Comparison of ENCODE assay signal across 13 cellular contexts in genomic region chr5:74625742-74626241, GRCh38. TPM values are rescaled to one million over a fixed set of nuclear protein-coding genes. Genes with fewer than 3 reads are reported as not detected.
A peak's percentile ranks its signal among the peaks of the same experiment; 100 is the strongest.
DNase-seq lines count a peak whose midpoint lies in the region; ATAC-seq, FAIRE-seq and TF ChIP-seq lines count a peak whose summit lies in the region.
"Had no signal": no experiment of that assay in that cellular context is flagged by ENCODE, and none has a peak within 500 bp of the region (broad histone marks: within the 10 kb centered on the region; RNA-seq: fewer than 3 reads in every experiment).

No MANE protein-coding gene starts in this region.

- TF ChIP-seq RAD21 in H1 (IDR thresholded peaks at IDR 0.05 in 1 of 2, conservative IDR thresholded peaks at IDR 0.05 in 1 of 2; ENCODE audit: low read depth in 2 of 2, low read length in 2 of 2), result peak; percentile 17 to 45; a peak in 3 of 4 replicates

- H2AFZ ChIP-seq in H1 (ENCODE audit: low read length) (no peak overlapping the region), osteoblast (ENCODE audit: low read length) (no peak overlapping the region)

- H3K4me1 Mint-ChIP-seq in activated T-cell treated with anti-CD3 and anti-CD28 coated beads, Interleukin-2, amount 50 U/mL, for 4 hours (ENCODE audit: low read depth), result peaks cover 16% of the 10 kb centered on the region

- no peak overlapping the region for H4K5ac ChIP-seq in H1 (ENCODE audit: insufficient read length, low read depth, low read length)

- H3K9me3 ChIP-seq in H1 (ENCODE audit: insufficient read depth in 2 of 2, low read depth in 1 of 2, low read length in 1 of 2), result no peaks in the 10 kb centered on the region
- no peaks in the 10 kb centered on the region for H3K9me3 ChIP-seq in osteoblast (ENCODE audit: low read depth, low read length)
- H3K9me3 ChIP-seq in gastrocnemius medialis, result no peaks in the 10 kb centered on the region
- H3K9me3 ChIP-seq: gastroesophageal sphincter, suprapubic skin had no signal

- H3K9ac ChIP-seq in H1 (replicated peaks in 1 of 4; ENCODE audit: extremely low read depth in 1 of 4, low read depth in 3 of 4, low read length in 3 of 4), result no peak overlapping the region

- DNase-seq in NCI-H82 (lab: John Stamatoyannopoulos, UW), result peak; percentile 90
- no peak for DNase-seq in H1 (ENCODE audit: low read depth in 1 of 2, low spot score in 2 of 2)
- DNase-seq in osteoblast (ENCODE audit: insufficient read length, low spot score, missing footprints), result no peak
- DNase-seq in activated T-cell treated with anti-CD3 and anti-CD28 coated beads, Interleukin-2, amount 50 U/mL, for 48 hours, result no peak
- no peak for DNase-seq in gastrocnemius medialis
- DNase-seq in activated CD4-positive, CD25-positive, alpha-beta regulatory T cell (lab: John Stamatoyannopoulos, UW), result no peak
- DNase-seq in activated T-cell treated with anti-CD3 and anti-CD28 coated beads, Interleukin-2, amount 50 U/mL, for 4 hours, result no peak
- DNase-seq: activated CD4-positive, alpha-beta T cell treated with anti-CD3 and anti-CD28 coated beads for 48 hours had no signal

- in situ Hi-C loops in gastrocnemius medialis (cut with MboI; ENCODE audit: low sequenced_read_pairs in 4 of 4), result loop anchor here (25.0 kb wide), 5 partner anchors 213 to 588 kb away; no protein-coding TSS in a partner anchor

- no peaks in the 10 kb centered on the region for H3K27me3 ChIP-seq in H1 (replicated peaks in 1 of 4; ENCODE audit: control insufficient read depth in 3 of 4, extremely low read depth in 1 of 4, insufficient read depth in 3 of 4, low read length in 3 of 4)
- H3K27me3 ChIP-seq in osteoblast (ENCODE audit: insufficient read depth, low read length), result no peaks in the 10 kb centered on the region
- H3K27me3 ChIP-seq in gastrocnemius medialis, result no peaks in the 10 kb centered on the region
- H3K27me3 ChIP-seq: gastroesophageal sphincter, suprapubic skin had no signal

- H2BK20ac ChIP-seq in H1 (ENCODE audit: low read length), result no peak overlapping the region

- no peak overlapping the region for H3K14ac ChIP-seq in H1 (ENCODE audit: insufficient read length)

- H2BK15ac ChIP-seq in H1 (ENCODE audit: low read length), result peak overlapping the region; percentile 76; the same call in 1 of the 2 replicates

- H3K36me3 Mint-ChIP-seq in activated T-cell treated with anti-CD3 and anti-CD28 coated beads, Interleukin-2, amount 50 U/mL, for 4 hours (ENCODE audit: insufficient read depth), result no peaks in the 10 kb centered on the region

- H3K9me3 Mint-ChIP-seq in activated T-cell treated with anti-CD3 and anti-CD28 coated beads, Interleukin-2, amount 50 U/mL, for 4 hours, result no peaks in the 10 kb centered on the region

- ATAC-seq in gastrocnemius medialis, result no peak
- no peak for ATAC-seq in activated T-cell treated with anti-CD3 and anti-CD28 coated beads, Interleukin-2, amount 50 U/mL, for 4 hours
- ATAC-seq: gastroesophageal sphincter had no signal

- no peak overlapping the region for H2BK120ac ChIP-seq in H1 (replicated peaks; ENCODE audit: low read depth, low read length)

- H3K4me1 ChIP-seq in H1 (replicated peaks in 1 of 4; ENCODE audit: control insufficient read depth in 3 of 4, insufficient read depth in 4 of 4, low read length in 3 of 4) (peaks cover 2 to 17% (median 15%) of the 10 kb centered on the region in 4 experiments), osteoblast (ENCODE audit: insufficient read depth, low read length) (peaks cover 16% of the 10 kb centered on the region), gastrocnemius medialis (no peaks in the 10 kb centered on the region)
- H3K4me1 ChIP-seq: gastroesophageal sphincter had no signal

- TF ChIP-seq CTCF in GM12873 (IDR thresholded peaks at IDR 0.05; ENCODE audit: insufficient read depth, low read depth, low read length, missing control alignments) (peak; percentile 35), H1 (IDR thresholded peaks at IDR 0.05; ENCODE audit: control extremely low read depth in 1 of 3, insufficient read depth in 1 of 3, low read depth in 1 of 3, low read length in 3 of 3) (peak; percentile 32 to 76 (median 67); a peak in 3 of 4 replicates), osteoblast (IDR thresholded peaks at IDR 0.05; ENCODE audit: extremely low read depth, low read depth, low read length) (peak; percentile 31), gastrocnemius medialis (IDR thresholded peaks at IDR 0.05 in 4 of 5, conservative IDR thresholded peaks at IDR 0.05 in 1 of 5) (no peak)

- H3K36me3 ChIP-seq in H1 (ENCODE audit: control insufficient read depth in 2 of 4, insufficient read depth in 4 of 4, low read length in 3 of 4) (no peaks in the 10 kb centered on the region), osteoblast (ENCODE audit: insufficient read depth, low read length) (peaks cover 35% of the 10 kb centered on the region), gastrocnemius medialis (peaks cover 3 to 11% of the 10 kb centered on the region in 2 donors)
- H3K36me3 ChIP-seq: suprapubic skin had no signal

- no peaks in the 10 kb centered on the region; the same call in 1 of the 2 replicates for H3K23me2 ChIP-seq in H1 (ENCODE audit: low read depth, low read length)

- H2BK12ac ChIP-seq in H1 (ENCODE audit: low read depth, low read length), result no peak overlapping the region

- no peaks in the 10 kb centered on the region for H3K79me1 ChIP-seq in H1 (ENCODE audit: low read depth, low read length)

- H3K4me3 Mint-ChIP-seq in activated T-cell treated with anti-CD3 and anti-CD28 coated beads, Interleukin-2, amount 50 U/mL, for 4 hours, result no peak overlapping the region

- H3K4me2 ChIP-seq in H1 (ENCODE audit: insufficient read depth in 1 of 2, low read depth in 2 of 2, low read length in 2 of 2) (no peak overlapping the region), osteoblast (ENCODE audit: insufficient read depth, low read length) (no peak overlapping the region)

- H3K18ac ChIP-seq in H1 (ENCODE audit: extremely low read depth, low read length), result no peak overlapping the region

- POLR2A ChIA-PET in H1 (lab: Charles Lee; ENCODE audit: partially characterized antibody), result interaction anchor here (1.4 kb wide), 1 partner anchor 15 kb away, joined by 6 read pairs; the partner anchor contains the start of gene ENC1

- H3K23ac ChIP-seq in H1 (ENCODE audit: insufficient read length), result no peak overlapping the region

- FAIRE-seq in H1 (lab: Jason Lieb, UNC), result no peak
- FAIRE-seq: G401.6 had no signal

- H3K79me2 ChIP-seq in H1 (ENCODE audit: control insufficient read depth in 1 of 2, insufficient read depth in 2 of 2, low read length in 2 of 2) (no peaks in the 10 kb centered on the region), osteoblast (ENCODE audit: insufficient read depth, low read length) (peaks cover 15% of the 10 kb centered on the region)

- H2BK5ac ChIP-seq in H1 (ENCODE audit: low read depth, low read length), result no peak overlapping the region

- no peak overlapping the region for H2AK5ac ChIP-seq in H1 (ENCODE audit: low read depth, low read length)

- 82% methylated on average over 5 of the region's 5 CpGs; no CpG with 5 or more reads in 1 of the 2 experiments for WGBS in H1 (ENCODE audit: extremely low coverage in 1 of 2, insufficient coverage in 1 of 2, insufficient read length in 1 of 2, insufficient replicate concordance in 2 of 2, low coverage in 1 of 2, low lambda C conversion rate in 2 of 2, missing lambda C conversion rate in 1 of 2), 2 experiments

- no peak for TF ChIP-seq POLR2A in H1 (IDR thresholded peaks at IDR 0.05; ENCODE audit: control extremely low read depth in 1 of 2, low read depth in 2 of 2, low read length in 2 of 2)
- no peak for TF ChIP-seq POLR2A in gastrocnemius medialis (IDR thresholded peaks at IDR 0.05)

- H3K27ac ChIP-seq in H1 (ENCODE audit: low read depth, low read length) (no peak overlapping the region), osteoblast (ENCODE audit: low read depth, low read length) (no peak overlapping the region), gastrocnemius medialis (no peak overlapping the region)
- H3K27ac ChIP-seq: gastroesophageal sphincter, RWPE1, suprapubic skin had no signal

- intact Hi-C loops in gastrocnemius medialis (cut with DNase I; ENCODE audit: low total_unique reads), result no loop called here

- H3K56ac ChIP-seq in H1 (replicated peaks; ENCODE audit: insufficient read length, low read depth, low read length), result no peak overlapping the region

- no peak overlapping the region for H4K8ac ChIP-seq in H1 (ENCODE audit: extremely low read depth, insufficient read depth, low read length)

- H3K4me3 ChIP-seq in H1 (ENCODE audit: extremely low read depth in 1 of 4, insufficient read depth in 2 of 4, low read depth in 3 of 4, low read length in 4 of 4) (no peak overlapping the region), osteoblast (ENCODE audit: insufficient read depth, low read length) (no peak overlapping the region), gastrocnemius medialis (no peak overlapping the region)
- H3K4me3 ChIP-seq: gastroesophageal sphincter, suprapubic skin had no signal

- CTCF ChIA-PET in H1 (lab: Charles Lee; ENCODE audit: partially characterized antibody), result interaction anchor here (0.7 to 4.4 kb wide), 15 partner anchors 9 to 291 kb away, joined by 3 to 23 read pairs (median 4); partner anchors contain the start of gene ENC1

- TF ChIP-seq EP300 in H1 (IDR thresholded peaks at IDR 0.05; ENCODE audit: borderline replicate concordance in 1 of 2, low read depth in 2 of 2, low read length in 2 of 2), result no peak

- no peak overlapping the region for H4K91ac ChIP-seq in H1 (replicated peaks; ENCODE audit: insufficient read length, low read length)

- peaks cover 22% of the 10 kb centered on the region for H3K27me3 Mint-ChIP-seq in activated T-cell treated with anti-CD3 and anti-CD28 coated beads, Interleukin-2, amount 50 U/mL, for 4 hours (ENCODE audit: low read depth)

- no peaks in the 10 kb centered on the region for H4K20me1 ChIP-seq in H1 (replicated peaks in 1 of 2; ENCODE audit: control insufficient read depth in 1 of 2, insufficient read depth in 2 of 2, low read length in 2 of 2)
- peaks cover 7% of the 10 kb centered on the region for H4K20me1 ChIP-seq in osteoblast (ENCODE audit: insufficient read depth, low read length)

- no peak overlapping the region for H3K4ac ChIP-seq in H1 (replicated peaks; ENCODE audit: insufficient read length, low read depth, low read length)

RNA-seq across cellular contexts. Expression of gene ENC1, which starts 14.7 kb away (rescaled TPM):
- 9.5 and 13.2 TPM in 2 replicates for total RNA-seq in H1 (2021; fragmentation: NEBNext Ultra II Directional; extraction: Animal tissue kit (Norgen Biotek cat#: 25700))
- 5.5 and 8.1 TPM in 2 replicates for polyA plus RNA-seq in H1 (2011; rRNA removed)
- polyA plus RNA-seq in H1 (2011; cell fraction: cytosol; rRNA removed), result 3.9 TPM
- polyA plus RNA-seq in H1 (2011; cell fraction: nucleus; rRNA removed), result 11.4 TPM
- 6.2 to 9.2 TPM (median 8.7 TPM) in 4 replicates for polyA plus RNA-seq in H1 (2012, experiment 1 of 2)
- polyA plus RNA-seq in H1 (2012, experiment 2 of 2), result 1.7 TPM
- 2.9 TPM for polyA plus RNA-seq in H1 (2013, experiment 1 of 2)
- polyA plus RNA-seq in H1 (2013, experiment 2 of 2), result 3.2 TPM
- polyA minus RNA-seq in H1 (2011; rRNA and poly(A)+ RNA removed), result 16.2 and 17.9 TPM in 2 replicates
- 5.1 TPM for polyA minus RNA-seq in H1 (2011; cell fraction: cytosol; rRNA and poly(A)+ RNA removed)
- polyA minus RNA-seq in H1 (2011; cell fraction: nucleus; rRNA and poly(A)+ RNA removed), result 27.7 TPM
- total RNA-seq in osteoblast (86.0 and 109 TPM in 2 replicates), gastrocnemius medialis (1 to 10 TPM; 2.2 to 3.4 (median 2.5) TPM)
- 1 to 10 TPM; 1.8 to 3.0 (median 2.4) TPM for total RNA-seq in activated T-cell treated with anti-CD3 and anti-CD28 coated beads, Interleukin-2, amount 50 U/mL, for 4 hours

RNA-seq across cellular contexts. Expression of gene HEXB, which starts 59.2 kb away (rescaled TPM):
- 69.2 and 73.4 TPM in 2 replicates for total RNA-seq in H1 (2021; fragmentation: NEBNext Ultra II Directional; extraction: Animal tissue kit (Norgen Biotek cat#: 25700))
- 38.1 and 39.7 TPM in 2 replicates for polyA plus RNA-seq in H1 (2011; rRNA removed)
- polyA plus RNA-seq in H1 (2011; cell fraction: cytosol; rRNA removed), result 55.6 TPM
- 42.6 TPM for polyA plus RNA-seq in H1 (2011; cell fraction: nucleus; rRNA removed)
- polyA plus RNA-seq in H1 (2012, experiment 1 of 2), result 55.2 to 73.8 TPM (median 57.7 TPM) in 4 replicates
- 10.1 TPM for polyA plus RNA-seq in H1 (2012, experiment 2 of 2)
- polyA plus RNA-seq in H1 (2013, experiment 1 of 2), result 84.9 TPM
- polyA plus RNA-seq in H1 (2013, experiment 2 of 2), result 93.4 TPM
- polyA minus RNA-seq in H1 (2011; rRNA and poly(A)+ RNA removed), result 23.6 and 32.0 TPM in 2 replicates
- 18.1 TPM for polyA minus RNA-seq in H1 (2011; cell fraction: cytosol; rRNA and poly(A)+ RNA removed)
- 34.0 TPM for polyA minus RNA-seq in H1 (2011; cell fraction: nucleus; rRNA and poly(A)+ RNA removed)
- total RNA-seq in osteoblast (267 and 313 TPM in 2 replicates), gastrocnemius medialis (10 to 100 TPM; 32.3 to 54.4 (median 47.1) TPM)
- total RNA-seq in activated T-cell treated with anti-CD3 and anti-CD28 coated beads, Interleukin-2, amount 50 U/mL, for 4 hours, result 10 to 100 TPM; 38.6 to 46.8 (median 45.8) TPM

Comparison
In these comparisons a context has a peak if more than half of its experiments do, and no peak if none do; other contexts are left out.
1. CTCF ChIP-seq: peak in GM12873 (single experiment), H1 (3 of 3) and osteoblast (single experiment); none in gastrocnemius medialis (0 of 5).